ENCODE assay signal across 26 cellular contexts in the genomic region with DNA sequence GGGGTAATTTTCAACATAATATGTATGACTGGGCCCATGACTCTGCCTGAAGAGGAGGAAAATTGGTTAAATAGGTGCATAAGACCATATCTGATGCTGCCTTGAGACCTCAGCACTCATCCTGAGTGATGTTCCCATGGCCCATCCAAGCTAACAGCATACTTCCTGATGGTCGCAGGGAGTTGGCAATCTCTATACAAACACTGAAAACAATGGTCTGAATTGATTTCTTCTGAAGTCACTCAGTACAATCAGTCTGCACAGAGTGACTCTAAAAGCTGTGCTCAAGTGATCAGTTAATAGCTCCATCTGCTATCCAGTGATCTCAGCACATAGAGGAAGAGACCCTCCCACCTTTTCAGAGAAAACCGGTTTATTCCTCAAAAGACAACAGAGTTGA. TPM values are rescaled to one million over a fixed set of nuclear protein-coding genes. Genes with fewer than 3 reads are reported as not detected.
"Had no signal": no experiment of that assay in that cellular context is flagged by ENCODE, and none has a peak within 500 bp of the region (broad histone marks: within the 10 kb centered on the region; RNA-seq: fewer than 3 reads in every experiment).

No MANE protein-coding gene starts in this region.

- H3K4me3 ChIP-seq: ascending aorta, colonic mucosa, heart left ventricle, psoas muscle, tibial artery had no signal

- H3K4me1 Mint-ChIP-seq: central memory CD8-positive, alpha-beta T cell had no signal

- H3K4me1 ChIP-seq: ascending aorta, colonic mucosa, psoas muscle, tibial artery had no signal

- H3K36me3 ChIP-seq: ascending aorta, colonic mucosa, heart left ventricle, tibial artery had no signal

- H3K9me3 ChIP-seq: ascending aorta, colonic mucosa, heart left ventricle, psoas muscle, tibial artery had no signal

- H3K36me3 Mint-ChIP-seq: memory B cell, naive B cell, WTC11 had no signal

- DNase-seq: activated CD4-positive, alpha-beta T cell treated with anti-CD3 and anti-CD28 coated beads for 4 hours; activated CD8-positive, alpha-beta T cell treated with anti-CD3 and anti-CD28 coated beads, Interleukin-2, amount 10 ng/mL, durations not matched to agents 7 days and 5 days; activated naive CD4-positive, alpha-beta T cell treated with anti-CD3 and anti-CD28 coated beads, Interleukin-2, amount 50 U/mL, for 16 hours; activated T-cell treated with anti-CD3 and anti-CD28 coated beads, Interleukin-2, amount 50 U/mL, for 4 hours; colonic mucosa; endodermal cell; heart left ventricle; left ventricle myocardium superior; naive B cell; psoas muscle; right cardiac atrium; stimulated activated CD4-positive, alpha-beta T cell treated with anti-CD3 and anti-CD28 coated beads, Interleukin-2, amount 100 ng/mL, for 24 hours; stimulated activated naive CD4-positive, alpha-beta T cell treated with Interleukin-2 at 50 U/mL for 16 hours; tibial artery had no signal

- H3K27ac Mint-ChIP-seq: activated CD8-positive, alpha-beta T cell treated with anti-CD3 and anti-CD28 coated beads, Interleukin-2, amount 10 ng/mL, durations not matched to agents 7 days and 5 days; endodermal cell; memory B cell; naive B cell; T-helper 2 cell treated with Interferon-gamma antibody and Interleukin-4, amounts not matched to agents 5 μg/mL and 100 μg/mL, for 36 hours; WTC11 had no signal

- H3K27ac ChIP-seq: ascending aorta, colonic mucosa, epithelial cell of prostate, heart left ventricle, psoas muscle, tibial artery had no signal

- ATAC-seq: activated CD8-positive, alpha-beta T cell treated with anti-CD3 and anti-CD28 coated beads, Interleukin-2, amount 10 ng/mL, durations not matched to agents 7 days and 5 days; activated T-cell treated with anti-CD3 and anti-CD28 coated beads, Interleukin-2, amount 50 U/mL, for 4 hours; heart left ventricle; left ventricle myocardium superior; psoas muscle; right cardiac atrium; WTC11 had no signal

- H3K27me3 Mint-ChIP-seq: central memory CD8-positive, alpha-beta T cell; memory B cell had no signal

- H3K9me3 Mint-ChIP-seq: activated T-cell treated with anti-CD3 and anti-CD28 coated beads, Interleukin-2, amount 50 U/mL, for 4 hours; endodermal cell; memory B cell; T-helper 2 cell treated with Interferon-gamma antibody and Interleukin-4, amounts not matched to agents 5 μg/mL and 100 μg/mL, for 36 hours; WTC11 had no signal

- H3K4me3 Mint-ChIP-seq: activated CD8-positive, alpha-beta T cell treated with anti-CD3 and anti-CD28 coated beads, Interleukin-2, amount 10 ng/mL, durations not matched to agents 7 days and 5 days; activated T-cell treated with anti-CD3 and anti-CD28 coated beads, Interleukin-2, amount 50 U/mL, for 4 hours; central memory CD8-positive, alpha-beta T cell; endodermal cell; memory B cell; naive B cell; T-helper 2 cell treated with Interferon-gamma antibody and Interleukin-4, amounts not matched to agents 5 μg/mL and 100 μg/mL, for 36 hours; WTC11 had no signal

- H3K27me3 ChIP-seq: ascending aorta, colonic mucosa, heart left ventricle, tibial artery had no signal

RNA-seq across cellular contexts. Expression of a gene that starts 3.9 kb away (rescaled TPM):
- total RNA-seq: activated CD8-positive, alpha-beta T cell treated with anti-CD3 and anti-CD28 coated beads, Interleukin-2, amount 10 ng/mL, durations not matched to agents 7 days and 5 days; activated T-cell treated with anti-CD3 and anti-CD28 coated beads, Interleukin-2, amount 50 U/mL, for 4 hours; ascending aorta; colonic mucosa; left ventricle myocardium superior; mononuclear cell; osteocyte; psoas muscle; right cardiac atrium; skeletal muscle tissue; subcutaneous adipose tissue; urinary bladder had no signal
- polyA plus RNA-seq: adipose tissue, heart left ventricle, psoas muscle, right cardiac atrium, urinary bladder had no signal
